ENCODE assay signal across 26 cellular contexts in genomic region chr1:2812939-2813653, GRCh38. TPM values are rescaled to one million over a fixed set of nuclear protein-coding genes. Genes with fewer than 3 reads are reported as not detected.
DNase-seq lines count a peak whose midpoint lies in the region; ATAC-seq, FAIRE-seq and TF ChIP-seq lines count a peak whose summit lies in the region.
"Had no signal": no experiment of that assay in that cellular context is flagged by ENCODE, and none has a peak within 500 bp of the region (broad histone marks: within the 10 kb centered on the region; RNA-seq: fewer than 3 reads in every experiment).

No MANE protein-coding gene starts in this region.

- DNase-seq in Right ventricle myocardium inferior (ENCODE audit: missing footprints) (peak; percentile 35), left cardiac atrium (no peak), HepG2 (ENCODE audit: low spot score) (no peak), right lobe of liver (no peak), GM12878 (ENCODE audit: low read depth, low spot score) (no peak), trophoblast cell (no peak), GOT3 (lab: John Stamatoyannopoulos, UW) (no peak)
- no peak for DNase-seq in activated CD8-positive, alpha-beta memory T cell treated with anti-CD3 and anti-CD28 coated beads, Interleukin-2, amount 10 ng/mL, durations not matched to agents 7 days and 5 days
- DNase-seq: AML-193; Caco-2; Calu3; CD4-positive, alpha-beta T cell; CD8-positive, alpha-beta T cell; DMS79 treated with DMSO at 0.1 percent for 48 hours; GF-D8 had no signal

- H4K20me1 ChIP-seq in HepG2 (ENCODE audit: insufficient read depth, low read length), result no peaks in the 10 kb centered on the region
- no peaks in the 10 kb centered on the region for H4K20me1 ChIP-seq in GM12878 (ENCODE audit: control insufficient read depth, insufficient read depth)

- CTCF ChIA-PET in HepG2 (lab: Yijun Ruan, JAX; ENCODE audit: low intra/inter-chr PET ratio, low total read pairs), result no interaction called here
- CTCF ChIA-PET in GM12878 (lab: Yijun Ruan, JAX), result no interaction called here
- CTCF ChIA-PET in activated CD8-positive, alpha-beta memory T cell treated with anti-CD3 and anti-CD28 coated beads, Interleukin-2, amount 10 ng/mL, durations not matched to agents 7 days and 5 days (lab: Charles Lee), result interaction anchor here (0.8 kb wide), 1 partner anchor 9 kb away, joined by 3 read pairs; no protein-coding TSS in a partner anchor

- H3K4me3 Mint-ChIP-seq in activated CD8-positive, alpha-beta memory T cell treated with anti-CD3 and anti-CD28 coated beads, Interleukin-2, amount 10 ng/mL, durations not matched to agents 7 days and 5 days, result no peak overlapping the region
- H3K4me3 Mint-ChIP-seq: B cell; CD4-positive, alpha-beta T cell; CD8-positive, alpha-beta T cell had no signal

- H3K79me1 ChIP-seq in trophoblast cell (ENCODE audit: low read length), result no peaks in the 10 kb centered on the region

- POLR2A ChIA-PET in HepG2 (lab: Yijun Ruan, JAX), result no interaction called here
- POLR2A ChIA-PET in GM12878 (lab: Charles Lee), result no interaction called here

- H3K27ac Mint-ChIP-seq in activated CD8-positive, alpha-beta memory T cell treated with anti-CD3 and anti-CD28 coated beads, Interleukin-2, amount 10 ng/mL, durations not matched to agents 7 days and 5 days, result no peak overlapping the region
- H3K27ac Mint-ChIP-seq: CD4-positive, alpha-beta T cell; CD8-positive, alpha-beta T cell had no signal

- TF ChIP-seq CTCF in HepG2 (CRISPR knock-in tag; IDR thresholded peaks at IDR 0.05), result no peak
- TF ChIP-seq CTCF in right lobe of liver (IDR thresholded peaks at IDR 0.05), result no peak
- no peak for TF ChIP-seq CTCF in GM12878 (IDR thresholded peaks at IDR 0.05 in 2 of 3, conservative IDR thresholded peaks at IDR 0.05 in 1 of 3; ENCODE audit: control insufficient read depth in 2 of 3, extremely low read depth in 1 of 3, insufficient read depth in 1 of 3, low read depth in 3 of 3, low read length in 3 of 3)

- RAD21 ChIA-PET in GM12878 (lab: Charles Lee; ENCODE audit: unreplicated experiment), result no interaction called here

- H3K4ac ChIP-seq in trophoblast cell (ENCODE audit: low read depth, low read length), result no peak overlapping the region

- H3K9me3 Mint-ChIP-seq in activated CD8-positive, alpha-beta memory T cell treated with anti-CD3 and anti-CD28 coated beads, Interleukin-2, amount 10 ng/mL, durations not matched to agents 7 days and 5 days (ENCODE audit: low read depth), result no peaks in the 10 kb centered on the region
- H3K9me3 Mint-ChIP-seq: CD4-positive, alpha-beta T cell; CD8-positive, alpha-beta T cell had no signal

- no peak overlapping the region for H3K18ac ChIP-seq in trophoblast cell (ENCODE audit: low read length)

- intact Hi-C loops in Right ventricle myocardium inferior (cut with DNase I), result no loop called here
- intact Hi-C loops in left cardiac atrium (cut with DNase I), result no loop called here
- intact Hi-C loops in HepG2 (cut with micrococcal nuclease; ENCODE audit: unreplicated experiment), result no loop called here
- intact Hi-C loops in right lobe of liver (cut with DNase I), result no loop called here
- intact Hi-C loops in GM12878 (cut with micrococcal nuclease; ENCODE audit: unreplicated experiment), result no loop called here

- no peaks in the 10 kb centered on the region for H3K27me3 Mint-ChIP-seq in activated CD8-positive, alpha-beta memory T cell treated with anti-CD3 and anti-CD28 coated beads, Interleukin-2, amount 10 ng/mL, durations not matched to agents 7 days and 5 days
- H3K27me3 Mint-ChIP-seq: B cell; CD4-positive, alpha-beta T cell had no signal

- no peaks in the 10 kb centered on the region for H3K36me3 Mint-ChIP-seq in activated CD8-positive, alpha-beta memory T cell treated with anti-CD3 and anti-CD28 coated beads, Interleukin-2, amount 10 ng/mL, durations not matched to agents 7 days and 5 days
- H3K36me3 Mint-ChIP-seq: CD8-positive, alpha-beta T cell had no signal

- 71% methylated on average over 10 of the region's 34 CpGs for WGBS in HepG2 (ENCODE audit: low lambda C conversion rate)
- WGBS in right lobe of liver (ENCODE audit: insufficient coverage, low coverage, low lambda C conversion rate, missing lambda C conversion rate), result 70% methylated on average over 9 of the region's 34 CpGs
- WGBS in GM12878 (ENCODE audit: insufficient coverage, insufficient replicate concordance, low lambda C conversion rate, missing lambda C conversion rate), result 65% methylated on average over 34 of the region's 34 CpGs
- WGBS in trophoblast cell (ENCODE audit: extremely low coverage, insufficient coverage, insufficient read length), result no CpG with 5 or more reads among the region's 34 CpGs

- no peak overlapping the region for H4K91ac ChIP-seq in trophoblast cell (ENCODE audit: low read depth, low read length)

- no peak overlapping the region for H2BK5ac ChIP-seq in trophoblast cell (ENCODE audit: low read depth, low read length, poor library complexity)

- TF ChIP-seq RAD21 in HepG2 (CRISPR knock-in tag; IDR thresholded peaks at IDR 0.05), result no peak
- no peak for TF ChIP-seq RAD21 in GM12878 (IDR thresholded peaks at IDR 0.05; ENCODE audit: insufficient read depth, low read depth, low read length)

- H3K4me1 ChIP-seq in HepG2 (ENCODE audit: insufficient read depth, low read length), result peaks cover 17% of the 10 kb centered on the region
- H3K4me1 ChIP-seq in right lobe of liver, result no peaks in the 10 kb centered on the region
- no peaks in the 10 kb centered on the region for H3K4me1 ChIP-seq in GM12878 (ENCODE audit: control insufficient read depth, insufficient read depth, low read length)
- no peaks in the 10 kb centered on the region for H3K4me1 ChIP-seq in trophoblast cell (ENCODE audit: control insufficient read depth in 1 of 2, insufficient read depth in 2 of 2, low read length in 2 of 2)
- H3K4me1 ChIP-seq: A549, Caco-2 had no signal

- in situ Hi-C loops in HepG2 (cut with HindIII; ENCODE audit: extremely low pct_ligation_motif_present, low pct_unique_long_range_greater_than_20kb), result no loop called here
- in situ Hi-C loops in GM12878 (cut with MboI), result loop anchor here (25.0 kb wide), 1 partner anchor 126 kb away; no protein-coding TSS in a partner anchor

- no peak overlapping the region for H3K4me3 ChIP-seq in HepG2 (replicated peaks in 1 of 3; ENCODE audit: insufficient read depth in 1 of 3, low read depth in 2 of 3, low read length in 3 of 3)
- no peak overlapping the region for H3K4me3 ChIP-seq in right lobe of liver
- no peak overlapping the region for H3K4me3 ChIP-seq in GM12878
- H3K4me3 ChIP-seq in trophoblast cell (ENCODE audit: low read depth, low read length), result peak overlapping the region; percentile 37
- H3K4me3 ChIP-seq: A549; BLaER1 treated with 17β-estradiol and CSF1 and Interleukin-3, amounts not matched to agents 10 nM and 100 nM had no signal

- H2BK120ac ChIP-seq in trophoblast cell (ENCODE audit: insufficient read depth, low read length, poor library complexity), result no peak overlapping the region

- no peak overlapping the region for H4K12ac ChIP-seq in trophoblast cell (ENCODE audit: low read depth, low read length)

- H3K36me3 ChIP-seq in HepG2 (replicated peaks in 1 of 2; ENCODE audit: control insufficient read depth in 1 of 2, insufficient read depth in 2 of 2, low read length in 2 of 2) (no peaks in the 10 kb centered on the region), right lobe of liver (no peaks in the 10 kb centered on the region), GM12878 (ENCODE audit: control insufficient read depth in 2 of 2, insufficient read depth in 2 of 2, low read length in 1 of 2) (no peaks in the 10 kb centered on the region), trophoblast cell (ENCODE audit: control insufficient read depth in 1 of 2, insufficient read depth in 2 of 2, low read length in 2 of 2) (no peaks in the 10 kb centered on the region)
- H3K36me3 ChIP-seq: BLaER1 treated with 17β-estradiol and CSF1 and Interleukin-3, amounts not matched to agents 10 nM and 100 nM had no signal

- SMC1A ChIA-PET in GM12878 (lab: Charles Lee; ENCODE audit: uncharacterized antibody, unreplicated experiment), result no interaction called here

- no peak overlapping the region for H2AK5ac ChIP-seq in trophoblast cell (ENCODE audit: low read length)

- no peak overlapping the region for H4K8ac ChIP-seq in trophoblast cell (ENCODE audit: low read depth, low read length)

- no peak for TF ChIP-seq EP300 in HepG2 (IDR thresholded peaks at IDR 0.05; ENCODE audit: low read depth in 2 of 2, low read length in 2 of 2)
- no peak for TF ChIP-seq EP300 in HepG2 (CRISPR knock-in tag; IDR thresholded peaks at IDR 0.05; ENCODE audit: borderline replicate concordance)
- no peak for TF ChIP-seq EP300 in GM12878 (IDR thresholded peaks at IDR 0.05; ENCODE audit: borderline replicate concordance in 1 of 2, control insufficient read depth in 1 of 2, low read depth in 2 of 2, low read length in 2 of 2)

- H3K4me2 ChIP-seq in HepG2 (ENCODE audit: low read depth, low read length) (no peak overlapping the region), GM12878 (ENCODE audit: control insufficient read depth, insufficient read depth) (no peak overlapping the region), trophoblast cell (ENCODE audit: low read length) (no peak overlapping the region)
- H3K4me2 ChIP-seq: A549; BLaER1 treated with 17β-estradiol and CSF1 and Interleukin-3, amounts not matched to agents 10 nM and 100 nM had no signal

- H3K14ac ChIP-seq in trophoblast cell (ENCODE audit: low read length), result no peak overlapping the region

- FAIRE-seq in HepG2 (lab: Jason Lieb, UNC), result no peak
- FAIRE-seq in GM12878 (lab: Jason Lieb, UNC), result no peak
- FAIRE-seq: A549, D721Med, G401.6, GM12892, GM18507, GM19239 had no signal

- ATAC-seq in Right ventricle myocardium inferior (no peak), left cardiac atrium (no peak), HepG2 (no peak), right lobe of liver (no peak), GM12878 (no peak)
- ATAC-seq in activated CD8-positive, alpha-beta memory T cell treated with anti-CD3 and anti-CD28 coated beads, Interleukin-2, amount 10 ng/mL, durations not matched to agents 7 days and 5 days, result no peak
- ATAC-seq: A549; CD8-positive, alpha-beta T cell had no signal

- H3K27me3 ChIP-seq in HepG2 (ENCODE audit: control insufficient read depth in 1 of 2, insufficient read depth in 2 of 2, low read length in 2 of 2) (peaks cover 4 to 47% of the 10 kb centered on the region in 2 experiments), right lobe of liver (no peaks in the 10 kb centered on the region), GM12878 (replicated peaks in 1 of 2; ENCODE audit: control insufficient read depth in 2 of 2, insufficient read depth in 2 of 2, low read length in 1 of 2) (no peaks in the 10 kb centered on the region), trophoblast cell (ENCODE audit: insufficient read depth, low read length) (no peaks in the 10 kb centered on the region)

- TF ChIP-seq POLR2A in HepG2 (IDR thresholded peaks at IDR 0.05; ENCODE audit: insufficient read depth in 1 of 2, low read depth in 2 of 2, low read length in 2 of 2) (no peak), right lobe of liver (IDR thresholded peaks at IDR 0.05) (no peak), GM12878 (IDR thresholded peaks at IDR 0.05; ENCODE audit: low read depth, low read length) (no peak)

- no peak overlapping the region for H3K23ac ChIP-seq in trophoblast cell (ENCODE audit: low read length)

- H3K9me3 ChIP-seq in HepG2 (ENCODE audit: low read length) (no peaks in the 10 kb centered on the region; the same call in 1 of the 2 replicates), right lobe of liver (no peaks in the 10 kb centered on the region), GM12878 (replicated peaks; ENCODE audit: control insufficient read depth, insufficient read depth, low read length) (no peaks in the 10 kb centered on the region; the same call in 2 of the 3 replicates), trophoblast cell (ENCODE audit: insufficient read depth, low read depth, low read length) (peaks cover 63% of the 10 kb centered on the region)
- H3K9me3 ChIP-seq: A549, Caco-2 had no signal

- BruUV-seq in HepG2 (replicated peaks; lab: Mats Ljungman, UMichigan) (no TSS peak), GM12878 (replicated peaks; lab: Mats Ljungman, UMichigan) (no TSS peak)

- H3K27ac ChIP-seq in HepG2 (ENCODE audit: extremely low read length, insufficient read depth, low read length) (no peak overlapping the region), right lobe of liver (no peak overlapping the region), GM12878 (ENCODE audit: control insufficient read depth, insufficient read depth) (no peak overlapping the region), trophoblast cell (ENCODE audit: low read depth, low read length) (no peak overlapping the region)
- H3K27ac ChIP-seq: 22Rv1; A549; BLaER1 treated with 17β-estradiol and CSF1 and Interleukin-3, amounts not matched to agents 10 nM and 100 nM; C4-2B had no signal

- H3K79me2 ChIP-seq in HepG2 (ENCODE audit: insufficient read depth, low read length) (no peaks in the 10 kb centered on the region), GM12878 (ENCODE audit: control insufficient read depth, insufficient read depth, low read length) (no peaks in the 10 kb centered on the region), trophoblast cell (ENCODE audit: control insufficient read depth, insufficient read depth, low read length, poor library complexity) (no peaks in the 10 kb centered on the region)

- H2AFZ ChIP-seq in HepG2 (ENCODE audit: low read length) (no peak overlapping the region), GM12878 (ENCODE audit: control insufficient read depth, low read depth, low read length) (no peak overlapping the region), trophoblast cell (ENCODE audit: insufficient read depth, low read length, poor library complexity) (no peak overlapping the region)

- H2BK12ac ChIP-seq in trophoblast cell (ENCODE audit: low read length), result no peak overlapping the region

- no peaks in the 10 kb centered on the region for H3K4me1 Mint-ChIP-seq in activated CD8-positive, alpha-beta memory T cell treated with anti-CD3 and anti-CD28 coated beads, Interleukin-2, amount 10 ng/mL, durations not matched to agents 7 days and 5 days
- H3K4me1 Mint-ChIP-seq: B cell had no signal

- H3K9ac ChIP-seq in HepG2 (ENCODE audit: insufficient read depth, low read depth, low read length) (no peak overlapping the region), GM12878 (ENCODE audit: control insufficient read depth, insufficient read depth, low read length) (no peak overlapping the region), trophoblast cell (ENCODE audit: low read length) (no peak overlapping the region)
- H3K9ac ChIP-seq: BLaER1 treated with 17β-estradiol and CSF1 and Interleukin-3, amounts not matched to agents 10 nM and 100 nM had no signal

RNA-seq across cellular contexts. Expression of gene TTC34, which starts 11.6 kb away (rescaled TPM):
- total RNA-seq in Right ventricle myocardium inferior, result 0.70 TPM
- under 1 TPM; 0.52 to 0.53 TPM for total RNA-seq in left cardiac atrium
- total RNA-seq in HepG2 (2016; rRNA removed; fragmentation: Illumina TruSeq; extraction: Trizol), result 0.07 TPM in 1 of 2 replicates, not detected in the other
- not detected in 2 replicates for total RNA-seq in HepG2 (2016; cell fraction: cytosol; rRNA removed; fragmentation: Illumina TruSeq; extraction: Trizol; ENCODE audit: low read depth)
- total RNA-seq in HepG2 (2016; cell fraction: insoluble cytoplasmic fraction; rRNA removed; fragmentation: Illumina TruSeq; extraction: Trizol), result 0.09 TPM in 1 of 2 replicates, not detected in the other
- total RNA-seq in HepG2 (2016; cell fraction: membrane; rRNA removed; fragmentation: Illumina TruSeq; extraction: Trizol), result 0.03 TPM in 1 of 2 replicates, not detected in the other
- total RNA-seq in HepG2 (2016; cell fraction: nucleus; rRNA removed; fragmentation: Illumina TruSeq; extraction: Trizol), result 0.22 and 0.31 TPM in 2 replicates
- polyA plus RNA-seq in HepG2 (2011; rRNA removed), result 0.11 and 0.13 TPM in 2 replicates
- polyA plus RNA-seq in HepG2 (2011; cell fraction: cytosol; rRNA removed), result 0.01 and 0.03 TPM in 2 replicates
- polyA plus RNA-seq in HepG2 (2011; cell fraction: nucleus; rRNA removed), result 1.1 and 1.5 TPM in 2 replicates
- 0.08 and 0.16 TPM in 2 replicates for polyA plus RNA-seq in HepG2 (2012)
- 0.01 TPM in 1 of 2 replicates, not detected in the other for polyA plus RNA-seq in HepG2 (2016; cell fraction: cytosol; fragmentation: Illumina TruSeq; extraction: Trizol; ENCODE audit: low read depth)
- 0.03 and 0.05 TPM in 2 replicates for polyA plus RNA-seq in HepG2 (2016; cell fraction: insoluble cytoplasmic fraction; fragmentation: Illumina TruSeq; extraction: Trizol; ENCODE audit: low read depth)
- polyA plus RNA-seq in HepG2 (2016; cell fraction: membrane; fragmentation: Illumina TruSeq; extraction: Trizol; ENCODE audit: low read depth), result 0.03 TPM in 1 of 2 replicates, not detected in the other
- 0.33 and 0.36 TPM in 2 replicates for polyA plus RNA-seq in HepG2 (2016; cell fraction: nucleus; fragmentation: Illumina TruSeq; extraction: Trizol; ENCODE audit: insufficient read depth, low read depth)
- polyA minus RNA-seq in HepG2 (2011; rRNA and poly(A)+ RNA removed; ENCODE audit: low replicate concordance), result 0.84 and 0.87 TPM in 2 replicates
- polyA minus RNA-seq in HepG2 (2011; cell fraction: cytosol; rRNA and poly(A)+ RNA removed), result 0.09 and 0.10 TPM in 2 replicates
- 1.7 and 2.5 TPM in 2 replicates for polyA minus RNA-seq in HepG2 (2011; cell fraction: nucleus; rRNA and poly(A)+ RNA removed)
- under 1 TPM in 5 of 6 experiments, not detected in 1; 0.06 to 0.23 (median 0.18) TPM for total RNA-seq in right lobe of liver
- 1.2 and 1.6 TPM in 2 replicates for total RNA-seq in GM12878 (2013; cell fraction: nucleolus; rRNA removed)
- total RNA-seq in GM12878 (2014; rRNA removed), result 0.06 and 0.11 TPM in 2 replicates
- total RNA-seq in GM12878 (2014; rRNA removed; fragmentation: Illumina TruSeq; extraction: Trizol), result 0.04 and 0.09 TPM in 2 replicates
- 0.35 and 0.49 TPM in 2 replicates for total RNA-seq in GM12878 (2021)
- 0.10 TPM for polyA plus RNA-seq in GM12878 (2011; ENCODE audit: low read depth)
- polyA plus RNA-seq in GM12878 (2011; rRNA removed), result 0.06 and 0.08 TPM in 2 replicates
- polyA plus RNA-seq in GM12878 (2011; cell fraction: cytosol; rRNA removed), result 0.03 TPM in 2 replicates
- 0.83 and 0.97 TPM in 2 replicates for polyA plus RNA-seq in GM12878 (2011; cell fraction: nucleus; rRNA removed)
- 0.28 and 0.32 TPM in 2 replicates for polyA plus RNA-seq in GM12878 (2012)
- 0.04 TPM in 1 of 2 replicates, not detected in the other for polyA plus RNA-seq in GM12878 (2014; fragmentation: Illumina TruSeq; extraction: Trizol)
- polyA plus RNA-seq in GM12878 (2014; fragmentation: Nextera tagmentation; extraction: Ambion mirVana), result not detected
- polyA plus RNA-seq in GM12878 (2014; rRNA removed), result 0.17 and 0.29 TPM in 2 replicates
- polyA plus RNA-seq in GM12878 (2016; fragmentation: Nextera tagmentation; extraction: Ambion mirVana), result under 1 TPM; 0.03 to 0.04 TPM
- polyA minus RNA-seq in GM12878 (2011; rRNA and poly(A)+ RNA removed), result 0.44 and 0.82 TPM in 2 replicates
- polyA minus RNA-seq in GM12878 (2011; cell fraction: cytosol; rRNA and poly(A)+ RNA removed), result 0.13 TPM in 1 of 2 replicates, not detected in the other
- polyA minus RNA-seq in GM12878 (2011; cell fraction: nucleus; rRNA and poly(A)+ RNA removed), result 1.3 and 1.8 TPM in 2 replicates
- 0.05 and 0.07 TPM in 2 replicates for polyA plus RNA-seq in trophoblast cell (2013)
- total RNA-seq in activated CD8-positive, alpha-beta memory T cell treated with anti-CD3 and anti-CD28 coated beads, Interleukin-2, amount 10 ng/mL, durations not matched to agents 7 days and 5 days, result 1 to 10 TPM; 1.1 TPM
- total RNA-seq: A172 had no signal
